2 cellular contexts compared by ENCODE assay signal in genomic region chr20:62444286-62444685, GRCh38.
TF ChIP-seq lines count a peak whose summit lies in the region.

No MANE protein-coding gene starts in this region.

TF ChIP-seq in SK-N-SH, 30 proteins besides CTCF, POLR2A, EP300 and RAD21 (continued from another document):
- no peak for TF ChIP-seq USF2 (IDR thresholded peaks at IDR 0.05; ENCODE audit: borderline replicate concordance, low read depth, low read length)
- TF ChIP-seq, protein P1, sequence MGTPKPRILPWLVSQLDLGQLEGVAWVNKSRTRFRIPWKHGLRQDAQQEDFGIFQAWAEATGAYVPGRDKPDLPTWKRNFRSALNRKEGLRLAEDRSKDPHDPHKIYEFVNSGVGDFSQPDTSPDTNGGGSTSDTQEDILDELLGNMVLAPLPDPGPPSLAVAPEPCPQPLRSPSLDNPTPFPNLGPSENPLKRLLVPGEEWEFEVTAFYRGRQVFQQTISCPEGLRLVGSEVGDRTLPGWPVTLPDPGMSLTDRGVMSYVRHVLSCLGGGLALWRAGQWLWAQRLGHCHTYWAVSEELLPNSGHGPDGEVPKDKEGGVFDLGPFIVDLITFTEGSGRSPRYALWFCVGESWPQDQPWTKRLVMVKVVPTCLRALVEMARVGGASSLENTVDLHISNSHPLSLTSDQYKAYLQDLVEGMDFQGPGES (IDR thresholded peaks at IDR 0.05; ENCODE audit: low read depth, low read length): no peak
- no peak for TF ChIP-seq TAF1 (IDR thresholded peaks at IDR 0.05; ENCODE audit: borderline replicate concordance, low read depth, low read length)
- TF ChIP-seq YY1 (IDR thresholded peaks at IDR 0.05; ENCODE audit: low read depth): no peak
TF ChIP-seq in SK-N-SH: peak in this region for 0.

TF ChIP-seq in K562, 482 proteins besides CTCF, POLR2A, EP300 and RAD21 (continued from another document and continues in another):
- no peak for TF ChIP-seq NRF1 (conservative IDR thresholded peaks at IDR 0.05 in 1 of 2, IDR thresholded peaks at IDR 0.05 in 1 of 2)
- no peak for TF ChIP-seq NFYB (IDR thresholded peaks at IDR 0.05; ENCODE audit: extremely low read depth, insufficient read length)
- no peak for TF ChIP-seq BCL6 (CRISPR knock-in tag; IDR thresholded peaks at IDR 0.05)
- no peak for TF ChIP-seq MCM7 (IDR thresholded peaks at IDR 0.05)
- TF ChIP-seq MED1 (CRISPR knock-in tag; IDR thresholded peaks at IDR 0.05; ENCODE audit: borderline replicate concordance): no peak
- TF ChIP-seq C11orf30 (IDR thresholded peaks at IDR 0.05; ENCODE audit: low read depth): peak; percentile 61; the same call in 1 of the 2 replicates
- no peak for TF ChIP-seq NR3C1 (CRISPR knock-in tag; IDR thresholded peaks at IDR 0.05)
- TF ChIP-seq ZNF316 (IDR thresholded peaks at IDR 0.05): peak; percentile 65
- no peak for TF ChIP-seq FOXK2 (conservative IDR thresholded peaks at IDR 0.05 in 1 of 2, IDR thresholded peaks at IDR 0.05 in 1 of 2; ENCODE audit: low read depth in 2 of 2)
- TF ChIP-seq HNRNPH1 (optimal IDR thresholded peaks at IDR 0.05; ENCODE audit: low read depth, low read length): no peak
- TF ChIP-seq CTBP1 (IDR thresholded peaks at IDR 0.05; ENCODE audit: borderline replicate concordance): peak; percentile 30; the same call in 1 of the 2 replicates
- TF ChIP-seq SNRNP70 (optimal IDR thresholded peaks at IDR 0.05; ENCODE audit: low read depth, low read length): no peak
- TF ChIP-seq NFRKB (IDR thresholded peaks at IDR 0.05; ENCODE audit: low read depth): no peak
- TF ChIP-seq ELF1 (tag; IDR thresholded peaks at IDR 0.05): no peak
- 0 out of 2 replicates have a peak, but pooled peaks have one; percentile 14 for TF ChIP-seq SMARCE1 (IDR thresholded peaks at IDR 0.05)
- TF ChIP-seq ZNF561 (CRISPR knock-in tag; conservative IDR thresholded peaks at IDR 0.05): no peak
- TF ChIP-seq SNAPC5 (CRISPR knock-in tag; IDR thresholded peaks at IDR 0.05): no peak
- no peak for TF ChIP-seq ETS2 (tag; IDR thresholded peaks at IDR 0.05; ENCODE audit: borderline replicate concordance, poor library complexity, severe bottlenecking)
- no peak for TF ChIP-seq ZNF57 (CRISPR knock-in tag; IDR thresholded peaks at IDR 0.05)
- no peak for TF ChIP-seq ESRRB (CRISPR knock-in tag; IDR thresholded peaks at IDR 0.05; ENCODE audit: borderline replicate concordance)
- TF ChIP-seq, protein P2, sequence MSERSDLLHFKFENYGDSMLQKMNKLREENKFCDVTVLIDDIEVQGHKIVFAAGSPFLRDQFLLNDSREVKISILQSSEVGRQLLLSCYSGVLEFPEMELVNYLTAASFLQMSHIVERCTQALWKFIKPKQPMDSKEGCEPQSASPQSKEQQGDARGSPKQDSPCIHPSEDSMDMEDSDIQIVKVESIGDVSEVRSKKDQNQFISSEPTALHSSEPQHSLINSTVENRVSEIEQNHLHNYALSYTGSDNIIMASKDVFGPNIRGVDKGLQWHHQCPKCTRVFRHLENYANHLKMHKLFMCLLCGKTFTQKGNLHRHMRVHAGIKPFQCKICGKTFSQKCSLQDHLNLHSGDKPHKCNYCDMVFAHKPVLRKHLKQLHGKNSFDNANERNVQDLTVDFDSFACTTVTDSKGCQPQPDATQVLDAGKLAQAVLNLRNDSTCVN (CRISPR knock-in tag; IDR thresholded peaks at IDR 0.05): no peak
- no peak for TF ChIP-seq RBM22 (IDR thresholded peaks at IDR 0.05; ENCODE audit: low read depth, low read length, poor library complexity, severe bottlenecking)
- TF ChIP-seq ZNF778 (CRISPR knock-in tag; IDR thresholded peaks at IDR 0.05): no peak
- no peak for TF ChIP-seq ZMIZ1 (IDR thresholded peaks at IDR 0.05; ENCODE audit: low read depth in 2 of 2, low read length in 2 of 2)
- no peak for TF ChIP-seq TFAM (CRISPR knock-in tag; conservative IDR thresholded peaks at IDR 0.05)
- no peak for TF ChIP-seq ZNF445 (CRISPR knock-in tag; IDR thresholded peaks at IDR 0.05; ENCODE audit: low read depth)
- no peak for TF ChIP-seq NELFE (IDR thresholded peaks at IDR 0.05; ENCODE audit: insufficient read depth, insufficient read length)
- TF ChIP-seq ARID1B (IDR thresholded peaks at IDR 0.05): 0 out of 2 replicates have a peak, but pooled peaks have one; percentile 22
- no peak for TF ChIP-seq KLF6 (CRISPR knock-in tag; IDR thresholded peaks at IDR 0.05; ENCODE audit: borderline replicate concordance)
- no peak for TF ChIP-seq HOXB6 (CRISPR knock-in tag; IDR thresholded peaks at IDR 0.05; ENCODE audit: borderline replicate concordance)
- no peak for TF ChIP-seq KAT8 (IDR thresholded peaks at IDR 0.05; ENCODE audit: low read depth)
- TF ChIP-seq ZNF24 (IDR thresholded peaks at IDR 0.05): no peak
- no peak for TF ChIP-seq SP2 (IDR thresholded peaks at IDR 0.05; ENCODE audit: extremely low read depth, low read depth, low read length, poor library complexity, severe bottlenecking)
- TF ChIP-seq ARNT (IDR thresholded peaks at IDR 0.05): no peak
- TF ChIP-seq CHD7 (IDR thresholded peaks at IDR 0.05; ENCODE audit: low read depth, low read length): no peak
- no peak for TF ChIP-seq HSF4 (CRISPR knock-in tag; IDR thresholded peaks at IDR 0.05; ENCODE audit: borderline replicate concordance)
- TF ChIP-seq RCOR1 (IDR thresholded peaks at IDR 0.05; ENCODE audit: borderline replicate concordance in 1 of 2, low read depth in 2 of 2, low read length in 2 of 2): no peak
- peak; percentile 85 for TF ChIP-seq NFE2 (IDR thresholded peaks at IDR 0.05; ENCODE audit: low read depth)
- TF ChIP-seq, protein P3, sequence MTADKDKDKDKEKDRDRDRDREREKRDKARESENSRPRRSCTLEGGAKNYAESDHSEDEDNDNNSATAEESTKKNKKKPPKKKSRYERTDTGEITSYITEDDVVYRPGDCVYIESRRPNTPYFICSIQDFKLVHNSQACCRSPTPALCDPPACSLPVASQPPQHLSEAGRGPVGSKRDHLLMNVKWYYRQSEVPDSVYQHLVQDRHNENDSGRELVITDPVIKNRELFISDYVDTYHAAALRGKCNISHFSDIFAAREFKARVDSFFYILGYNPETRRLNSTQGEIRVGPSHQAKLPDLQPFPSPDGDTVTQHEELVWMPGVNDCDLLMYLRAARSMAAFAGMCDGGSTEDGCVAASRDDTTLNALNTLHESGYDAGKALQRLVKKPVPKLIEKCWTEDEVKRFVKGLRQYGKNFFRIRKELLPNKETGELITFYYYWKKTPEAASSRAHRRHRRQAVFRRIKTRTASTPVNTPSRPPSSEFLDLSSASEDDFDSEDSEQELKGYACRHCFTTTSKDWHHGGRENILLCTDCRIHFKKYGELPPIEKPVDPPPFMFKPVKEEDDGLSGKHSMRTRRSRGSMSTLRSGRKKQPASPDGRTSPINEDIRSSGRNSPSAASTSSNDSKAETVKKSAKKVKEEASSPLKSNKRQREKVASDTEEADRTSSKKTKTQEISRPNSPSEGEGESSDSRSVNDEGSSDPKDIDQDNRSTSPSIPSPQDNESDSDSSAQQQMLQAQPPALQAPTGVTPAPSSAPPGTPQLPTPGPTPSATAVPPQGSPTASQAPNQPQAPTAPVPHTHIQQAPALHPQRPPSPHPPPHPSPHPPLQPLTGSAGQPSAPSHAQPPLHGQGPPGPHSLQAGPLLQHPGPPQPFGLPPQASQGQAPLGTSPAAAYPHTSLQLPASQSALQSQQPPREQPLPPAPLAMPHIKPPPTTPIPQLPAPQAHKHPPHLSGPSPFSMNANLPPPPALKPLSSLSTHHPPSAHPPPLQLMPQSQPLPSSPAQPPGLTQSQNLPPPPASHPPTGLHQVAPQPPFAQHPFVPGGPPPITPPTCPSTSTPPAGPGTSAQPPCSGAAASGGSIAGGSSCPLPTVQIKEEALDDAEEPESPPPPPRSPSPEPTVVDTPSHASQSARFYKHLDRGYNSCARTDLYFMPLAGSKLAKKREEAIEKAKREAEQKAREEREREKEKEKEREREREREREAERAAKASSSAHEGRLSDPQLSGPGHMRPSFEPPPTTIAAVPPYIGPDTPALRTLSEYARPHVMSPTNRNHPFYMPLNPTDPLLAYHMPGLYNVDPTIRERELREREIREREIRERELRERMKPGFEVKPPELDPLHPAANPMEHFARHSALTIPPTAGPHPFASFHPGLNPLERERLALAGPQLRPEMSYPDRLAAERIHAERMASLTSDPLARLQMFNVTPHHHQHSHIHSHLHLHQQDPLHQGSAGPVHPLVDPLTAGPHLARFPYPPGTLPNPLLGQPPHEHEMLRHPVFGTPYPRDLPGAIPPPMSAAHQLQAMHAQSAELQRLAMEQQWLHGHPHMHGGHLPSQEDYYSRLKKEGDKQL (CRISPR knock-in tag; IDR thresholded peaks at IDR 0.05; ENCODE audit: borderline replicate concordance): no peak
- no peak for TF ChIP-seq ZNF212 (CRISPR knock-in tag; IDR thresholded peaks at IDR 0.05)
